In genomic region chr4:180953572-180953971, GRCh38 we compare ENCODE assay signal across 15 cellular contexts.
A peak's percentile ranks its signal among the peaks of the same experiment; 100 is the strongest.
DNase-seq lines count a peak whose midpoint lies in the region; ATAC-seq and TF ChIP-seq lines count a peak whose summit lies in the region.
"Had no signal": no experiment of that assay in that cellular context is flagged by ENCODE, and none has a peak within 500 bp of the region (broad histone marks: within the 10 kb centered on the region; RNA-seq: fewer than 3 reads in every experiment).

No MANE protein-coding gene starts in this region.

- H3K36me3 Mint-ChIP-seq in chondrocyte (ENCODE audit: low read depth) (no peaks in the 10 kb centered on the region), osteocyte (ENCODE audit: unreplicated experiment) (no peaks in the 10 kb centered on the region)
- H3K36me3 Mint-ChIP-seq in activated CD8-positive, alpha-beta memory T cell treated with anti-CD3 and anti-CD28 coated beads, Interleukin-2, amount 10 ng/mL, durations not matched to agents 7 days and 5 days, result no peaks in the 10 kb centered on the region
- H3K36me3 Mint-ChIP-seq: activated naive CD8-positive, alpha-beta T cell treated with anti-CD3 and anti-CD28 coated beads for 36 hours had no signal

- TF ChIP-seq POLR2A in NB4 (IDR thresholded peaks at IDR 0.05; ENCODE audit: extremely low read depth, insufficient read length), result no peak
- no peak for TF ChIP-seq POLR2A in esophagus muscularis mucosa (IDR thresholded peaks at IDR 0.05; ENCODE audit: low read depth)

- H3K27ac ChIP-seq in esophagus muscularis mucosa (replicated peaks in 1 of 4), result no peak overlapping the region
- H3K27ac ChIP-seq: colonic mucosa, esophagus squamous epithelium, spleen had no signal

- H3K4me3 ChIP-seq in GM12865 (ENCODE audit: low read depth, low read length), result no peak overlapping the region
- H3K4me3 ChIP-seq in NB4 (ENCODE audit: low read depth, low read length), result no peak overlapping the region
- no peak overlapping the region for H3K4me3 ChIP-seq in esophagus muscularis mucosa
- H3K4me3 ChIP-seq: colonic mucosa, esophagus squamous epithelium, spleen had no signal

- no peak for TF ChIP-seq EP300 in esophagus muscularis mucosa (IDR thresholded peaks at IDR 0.05)

- DNase-seq in GM12865 (ENCODE audit: low read depth), result no peak
- peak; percentile 2 for DNase-seq in NB4 (ENCODE audit: low read depth)
- no peak for DNase-seq in chondrocyte (ENCODE audit: low spot score)
- DNase-seq in osteocyte (ENCODE audit: extremely low spot score, unreplicated experiment), result no peak
- no peak for DNase-seq in esophagus muscularis mucosa (ENCODE audit: extremely low spot score)
- no peak for DNase-seq in activated CD8-positive, alpha-beta memory T cell treated with anti-CD3 and anti-CD28 coated beads, Interleukin-2, amount 10 ng/mL, durations not matched to agents 7 days and 5 days
- no peak for DNase-seq in OCI-M2 (lab: John Stamatoyannopoulos, UW; ENCODE audit: unreplicated experiment)
- DNase-seq: activated CD4-positive, CD25-positive, alpha-beta regulatory T cell; activated naive CD8-positive, alpha-beta T cell treated with anti-CD3 and anti-CD28 coated beads for 36 hours; colonic mucosa; esophagus squamous epithelium; NCI-H2081; NK-92 treated with Interleukin-12 subunit alpha and Interleukin-12 subunit beta, amount 100 ng/mL, for 24 hours; occipital lobe; spleen had no signal

- no peak overlapping the region for H3K4me3 Mint-ChIP-seq in chondrocyte (ENCODE audit: unreplicated experiment)
- H3K4me3 Mint-ChIP-seq in osteocyte (ENCODE audit: unreplicated experiment), result no peak overlapping the region
- H3K4me3 Mint-ChIP-seq in activated CD8-positive, alpha-beta memory T cell treated with anti-CD3 and anti-CD28 coated beads, Interleukin-2, amount 10 ng/mL, durations not matched to agents 7 days and 5 days, result no peak overlapping the region
- H3K4me3 Mint-ChIP-seq: activated naive CD8-positive, alpha-beta T cell treated with anti-CD3 and anti-CD28 coated beads for 36 hours had no signal

- no peaks in the 10 kb centered on the region for H3K9me3 Mint-ChIP-seq in chondrocyte (ENCODE audit: low read depth)
- H3K9me3 Mint-ChIP-seq in osteocyte (ENCODE audit: unreplicated experiment), result no peaks in the 10 kb centered on the region
- H3K9me3 Mint-ChIP-seq in activated CD8-positive, alpha-beta memory T cell treated with anti-CD3 and anti-CD28 coated beads, Interleukin-2, amount 10 ng/mL, durations not matched to agents 7 days and 5 days (ENCODE audit: low read depth), result peaks cover 3% of the 10 kb centered on the region
- H3K9me3 Mint-ChIP-seq: activated naive CD8-positive, alpha-beta T cell treated with anti-CD3 and anti-CD28 coated beads for 36 hours had no signal

- CTCF ChIA-PET in activated CD8-positive, alpha-beta memory T cell treated with anti-CD3 and anti-CD28 coated beads, Interleukin-2, amount 10 ng/mL, durations not matched to agents 7 days and 5 days (lab: Charles Lee), result no interaction called here

- H3K36me3 ChIP-seq in esophagus muscularis mucosa, result no peaks in the 10 kb centered on the region
- H3K36me3 ChIP-seq: colonic mucosa, esophagus squamous epithelium, spleen had no signal

- H3K27me3 ChIP-seq in esophagus muscularis mucosa, result no peaks in the 10 kb centered on the region
- H3K27me3 ChIP-seq: colonic mucosa, esophagus squamous epithelium, spleen had no signal

- H3K4me1 ChIP-seq in esophagus muscularis mucosa, result no peaks in the 10 kb centered on the region
- H3K4me1 ChIP-seq: colonic mucosa, esophagus squamous epithelium, spleen had no signal

- TF ChIP-seq CTCF in GM12865 (IDR thresholded peaks at IDR 0.05; ENCODE audit: insufficient read depth, low read depth, low read length, missing control alignments), result peak; percentile 4
- no peak for TF ChIP-seq CTCF in NB4 (IDR thresholded peaks at IDR 0.05; ENCODE audit: low read depth, low read length)
- peak; percentile 53 for TF ChIP-seq CTCF in chondrocyte (IDR thresholded peaks at IDR 0.05)
- peak; percentile 23 for TF ChIP-seq CTCF in osteocyte (IDR thresholded peaks at IDR 0.05)
- no peak for TF ChIP-seq CTCF in esophagus muscularis mucosa (IDR thresholded peaks at IDR 0.05)

- intact Hi-C loops in esophagus muscularis mucosa (cut with DNase I), result no loop called here

- H3K27ac Mint-ChIP-seq in chondrocyte (ENCODE audit: unreplicated experiment) (no peak overlapping the region), osteocyte (ENCODE audit: unreplicated experiment) (no peak overlapping the region)
- no peak overlapping the region for H3K27ac Mint-ChIP-seq in activated CD8-positive, alpha-beta memory T cell treated with anti-CD3 and anti-CD28 coated beads, Interleukin-2, amount 10 ng/mL, durations not matched to agents 7 days and 5 days
- H3K27ac Mint-ChIP-seq: activated naive CD8-positive, alpha-beta T cell treated with anti-CD3 and anti-CD28 coated beads for 36 hours had no signal

- H3K9me3 ChIP-seq in esophagus muscularis mucosa, result no peaks in the 10 kb centered on the region
- H3K9me3 ChIP-seq: colonic mucosa, esophagus squamous epithelium, spleen had no signal

- no peaks in the 10 kb centered on the region for H3K4me1 Mint-ChIP-seq in chondrocyte (ENCODE audit: low read depth)
- no peaks in the 10 kb centered on the region for H3K4me1 Mint-ChIP-seq in osteocyte (ENCODE audit: unreplicated experiment)
- H3K4me1 Mint-ChIP-seq in activated CD8-positive, alpha-beta memory T cell treated with anti-CD3 and anti-CD28 coated beads, Interleukin-2, amount 10 ng/mL, durations not matched to agents 7 days and 5 days, result no peaks in the 10 kb centered on the region
- H3K4me1 Mint-ChIP-seq: activated naive CD8-positive, alpha-beta T cell treated with anti-CD3 and anti-CD28 coated beads for 36 hours had no signal

- 93% methylated on average over 4 of the region's 4 CpGs for WGBS in esophagus muscularis mucosa

- no peak for ATAC-seq in activated CD8-positive, alpha-beta memory T cell treated with anti-CD3 and anti-CD28 coated beads, Interleukin-2, amount 10 ng/mL, durations not matched to agents 7 days and 5 days

- H3K27me3 Mint-ChIP-seq in chondrocyte (ENCODE audit: low read depth) (no peaks in the 10 kb centered on the region), osteocyte (ENCODE audit: unreplicated experiment) (no peaks in the 10 kb centered on the region)
- H3K27me3 Mint-ChIP-seq in activated CD8-positive, alpha-beta memory T cell treated with anti-CD3 and anti-CD28 coated beads, Interleukin-2, amount 10 ng/mL, durations not matched to agents 7 days and 5 days, result no peaks in the 10 kb centered on the region
- H3K27me3 Mint-ChIP-seq: activated naive CD8-positive, alpha-beta T cell treated with anti-CD3 and anti-CD28 coated beads for 36 hours had no signal

Comparison
In these comparisons a context has a peak if more than half of its experiments do, and no peak if none do; other contexts are left out.
1. CTCF ChIP-seq: peak in GM12865 (single experiment), chondrocyte (single experiment) and osteocyte (single experiment); none in NB4 (single experiment) and esophagus muscularis mucosa (0 of 3).